Comparison of ENCODE assay signal across 15 cellular contexts in the genomic region with DNA sequence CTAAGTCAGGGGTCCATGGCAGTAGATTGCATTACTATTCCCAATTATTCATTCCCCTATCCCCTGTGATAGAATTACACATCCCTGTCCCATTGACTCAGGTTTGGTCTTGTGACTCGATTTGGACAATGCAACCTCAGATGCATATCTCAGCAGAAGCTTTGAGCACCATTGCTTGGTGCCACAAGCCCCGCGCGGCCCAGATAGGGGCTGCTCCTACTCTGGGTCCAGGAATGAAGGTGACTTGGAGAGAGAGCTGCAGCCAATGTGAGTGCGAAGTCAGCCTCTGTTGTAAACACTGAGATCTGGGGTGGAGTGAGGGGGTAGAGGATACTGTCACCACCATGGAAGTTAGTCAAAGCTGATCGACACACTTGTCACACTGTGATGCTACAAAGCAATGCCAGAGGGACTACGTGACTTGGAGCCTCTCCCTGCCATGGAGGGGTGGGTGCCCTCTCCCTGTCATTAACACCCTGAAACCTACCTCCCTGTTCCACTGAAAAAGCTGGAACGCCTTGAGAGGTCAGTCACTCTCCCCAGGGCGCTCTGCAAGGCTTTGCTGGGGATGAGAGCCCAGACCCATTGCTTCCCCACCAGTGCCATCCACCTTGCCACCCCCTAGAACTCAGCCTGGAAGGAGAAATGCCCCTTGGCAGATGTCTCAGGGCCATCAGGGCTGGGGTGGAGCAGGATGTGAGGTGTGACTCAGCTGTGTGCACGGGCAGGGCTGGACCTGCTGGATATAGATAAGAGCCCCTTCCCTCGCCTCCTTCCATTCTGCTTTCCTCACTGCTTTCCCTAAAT. TPM values are rescaled to one million over a fixed set of nuclear protein-coding genes. Genes with fewer than 3 reads are reported as not detected.
DNase-seq lines count a peak whose midpoint lies in the region; ATAC-seq and TF ChIP-seq lines count a peak whose summit lies in the region.
"Had no signal": no experiment of that assay in that cellular context is flagged by ENCODE, and none has a peak within 500 bp of the region (broad histone marks: within the 10 kb centered on the region; RNA-seq: fewer than 3 reads in every experiment).

No MANE protein-coding gene starts in this region.

- peaks cover 0 to 10% of the 10 kb centered on the region in 2 donors for H3K27me3 Mint-ChIP-seq in natural killer cell treated with Interleukin-12 subunit alpha and Interleukin-12 subunit beta and Interleukin-15 and Interleukin-18, amount 100 ng/mL, for 72 hours
- peaks cover 0 to 19% of the 10 kb centered on the region in 2 donors for H3K27me3 Mint-ChIP-seq in natural killer cell (ENCODE audit: low read depth in 2 of 2)

- DNase-seq in natural killer cell treated with Interleukin-12 subunit alpha and Interleukin-12 subunit beta and Interleukin-15 and Interleukin-18, amount 100 ng/mL, for 72 hours (ENCODE audit: low spot score): peak; percentile 32
- DNase-seq in natural killer cell (no peak), SW480 (ENCODE audit: low spot score) (peak; percentile 68), foreskin keratinocyte (peak; percentile 42 to 69), SHP77 treated with DMSO at 0.1 percent for 48 hours (lab: John Stamatoyannopoulos, UW) (no peak), NCI-H524 (lab: John Stamatoyannopoulos, UW) (no peak)
- no peak for DNase-seq in activated CD4-positive, alpha-beta T cell treated with anti-CD3 and anti-CD28 coated beads for 48 hours
- DNase-seq: activated CD4-positive, alpha-beta T cell treated with anti-CD3 and anti-CD28 coated beads, Interleukin-2, amount 10 ng/mL, durations not matched to agents 24 days and 14 days; activated T-cell treated with anti-CD3 and anti-CD28 coated beads, Interleukin-2, amount 50 U/mL, for 1 hour; Kasumi-1; NCI-H187 treated with DMSO at 0.1 percent for 48 hours; stimulated activated CD4-positive, alpha-beta T cell treated with anti-CD3 and anti-CD28 coated beads, Interleukin-12 subunit alpha, Interleukin-12 subunit beta, amount 100 ng/mL, for 4 hours had no signal

- peak overlapping the region; percentile 71 for H3K27ac ChIP-seq in foreskin keratinocyte
- H3K27ac ChIP-seq: pancreas had no signal

- no peaks in the 10 kb centered on the region for H3K27me3 ChIP-seq in foreskin keratinocyte
- H3K27me3 ChIP-seq: pancreas had no signal

- ATAC-seq in natural killer cell treated with Interleukin-12 subunit alpha and Interleukin-12 subunit beta and Interleukin-15 and Interleukin-18, amount 100 ng/mL, for 72 hours: no peak
- ATAC-seq in natural killer cell (no peak), foreskin keratinocyte (peak; percentile 78), HG02970 (IDR thresholded peaks at IDR 0.05; ENCODE audit: low FRiP score, unreplicated experiment) (no peak)

- no peak overlapping the region for H3K27ac Mint-ChIP-seq in natural killer cell treated with Interleukin-12 subunit alpha and Interleukin-12 subunit beta and Interleukin-15 and Interleukin-18, amount 100 ng/mL, for 72 hours
- H3K27ac Mint-ChIP-seq in natural killer cell: no peak overlapping the region
- H3K27ac Mint-ChIP-seq: activated CD4-positive, alpha-beta T cell treated with anti-CD3 and anti-CD28 coated beads, Interleukin-2, amount 10 ng/mL, durations not matched to agents 24 days and 14 days; dendritic cell treated with granulocyte-macrophage colony-stimulating factor and Interleukin-4, amounts not matched to agents 40 ng/mL and 50 ng/mL, for 4 days had no signal

- H3K4me1 Mint-ChIP-seq in natural killer cell treated with Interleukin-12 subunit alpha and Interleukin-12 subunit beta and Interleukin-15 and Interleukin-18, amount 100 ng/mL, for 72 hours (ENCODE audit: low read depth in 2 of 2): no peaks in the 10 kb centered on the region
- no peaks in the 10 kb centered on the region for H3K4me1 Mint-ChIP-seq in natural killer cell

- H3K36me3 Mint-ChIP-seq in natural killer cell treated with Interleukin-12 subunit alpha and Interleukin-12 subunit beta and Interleukin-15 and Interleukin-18, amount 100 ng/mL, for 72 hours: no peaks in the 10 kb centered on the region
- no peaks in the 10 kb centered on the region for H3K36me3 Mint-ChIP-seq in natural killer cell

- intact Hi-C loops in natural killer cell (cut with micrococcal nuclease): no loop called here

- no peak overlapping the region for H3K4me3 Mint-ChIP-seq in natural killer cell treated with Interleukin-12 subunit alpha and Interleukin-12 subunit beta and Interleukin-15 and Interleukin-18, amount 100 ng/mL, for 72 hours
- no peak overlapping the region for H3K4me3 Mint-ChIP-seq in natural killer cell
- H3K4me3 Mint-ChIP-seq: activated CD4-positive, alpha-beta T cell treated with anti-CD3 and anti-CD28 coated beads, Interleukin-2, amount 10 ng/mL, durations not matched to agents 24 days and 14 days; dendritic cell treated with granulocyte-macrophage colony-stimulating factor and Interleukin-4, amounts not matched to agents 40 ng/mL and 50 ng/mL, for 4 days had no signal

- no peak for TF ChIP-seq CTCF in natural killer cell (IDR thresholded peaks at IDR 0.05)
- TF ChIP-seq CTCF in foreskin keratinocyte (conservative IDR thresholded peaks at IDR 0.05): no peak

- H3K4me1 ChIP-seq in foreskin keratinocyte: peaks cover 33% of the 10 kb centered on the region

- H3K9me3 Mint-ChIP-seq in natural killer cell treated with Interleukin-12 subunit alpha and Interleukin-12 subunit beta and Interleukin-15 and Interleukin-18, amount 100 ng/mL, for 72 hours: no peaks in the 10 kb centered on the region
- no peaks in the 10 kb centered on the region for H3K9me3 Mint-ChIP-seq in natural killer cell
- H3K9me3 Mint-ChIP-seq: activated CD4-positive, alpha-beta T cell treated with anti-CD3 and anti-CD28 coated beads, Interleukin-2, amount 10 ng/mL, durations not matched to agents 24 days and 14 days; dendritic cell treated with granulocyte-macrophage colony-stimulating factor and Interleukin-4, amounts not matched to agents 40 ng/mL and 50 ng/mL, for 4 days had no signal

RNA-seq across cellular contexts. Expression of a gene that starts 6.6 kb away (rescaled TPM):
- not detected for total RNA-seq in natural killer cell treated with Interleukin-12 subunit alpha and Interleukin-12 subunit beta and Interleukin-15 and Interleukin-18, amount 100 ng/mL, for 72 hours
- not detected for total RNA-seq in natural killer cell
- 336 and 531 TPM in 2 replicates for total RNA-seq in foreskin keratinocyte
- 333 and 495 TPM in 2 replicates for polyA plus RNA-seq in foreskin keratinocyte

RNA-seq across cellular contexts. Expression of a gene that starts 58.4 kb away (rescaled TPM):
- 100 to 1,000 TPM; 138 to 167 TPM for total RNA-seq in natural killer cell treated with Interleukin-12 subunit alpha and Interleukin-12 subunit beta and Interleukin-15 and Interleukin-18, amount 100 ng/mL, for 72 hours
- 10 to 100 TPM; 31.6 to 37.7 (median 33.2) TPM for total RNA-seq in natural killer cell
- 200 and 235 TPM in 2 replicates for total RNA-seq in foreskin keratinocyte
- polyA plus RNA-seq in foreskin keratinocyte: 121 and 144 TPM in 2 replicates

RNA-seq across cellular contexts. Expression of a gene that starts 59.0 kb away (rescaled TPM):
- 10 to 100 TPM; 36.5 to 40.6 TPM for total RNA-seq in natural killer cell treated with Interleukin-12 subunit alpha and Interleukin-12 subunit beta and Interleukin-15 and Interleukin-18, amount 100 ng/mL, for 72 hours
- total RNA-seq in natural killer cell (10 to 100 TPM; 61.9 to 77.5 (median 70.0) TPM), foreskin keratinocyte (93.4 and 115 TPM in 2 replicates)
- 70.2 and 77.0 TPM in 2 replicates for polyA plus RNA-seq in foreskin keratinocyte

Comparison
In these comparisons a context has a peak if more than half of its experiments do, and no peak if none do; other contexts are left out.
1. DNase-seq: peak in natural killer cell treated with Interleukin-12 subunit alpha and Interleukin-12 subunit beta and Interleukin-15 and Interleukin-18, amount 100 ng/mL, for 72 hours (single experiment), SW480 (single experiment) and foreskin keratinocyte (2 of 2); none in natural killer cell (single experiment), SHP77 treated with DMSO at 0.1 percent for 48 hours (single experiment), activated CD4-positive, alpha-beta T cell treated with anti-CD3 and anti-CD28 coated beads for 48 hours (single experiment) and NCI-H524 (0 of 2).
2. RNA of a gene that starts 6.6 kb away (total RNA-seq): 336 to 531 TPM in foreskin keratinocyte; not detected in natural killer cell treated with Interleukin-12 subunit alpha and Interleukin-12 subunit beta and Interleukin-15 and Interleukin-18, amount 100 ng/mL, for 72 hours and not detected in natural killer cell; every median in the first group is over 100 times any median in the second.